ENCODE assay signal across 18 cellular contexts in genomic region chr16:25340973-25341372, GRCh38.
"Had no signal": no experiment of that assay in that cellular context is flagged by ENCODE, and none has a peak within 500 bp of the region (broad histone marks: within the 10 kb centered on the region; RNA-seq: fewer than 3 reads in every experiment).

No MANE protein-coding gene starts in this region.

- H2AFZ ChIP-seq: parathyroid adenoma had no signal

- H3K27me3 ChIP-seq: dorsolateral prefrontal cortex, neutrophil, suprapubic skin, transverse colon, vagina had no signal

- H3K36me3 Mint-ChIP-seq: naive thymus-derived CD8-positive, alpha-beta T cell had no signal

- H3K27ac ChIP-seq: dorsolateral prefrontal cortex, lower lobe of right lung, neutrophil, parathyroid adenoma, suprapubic skin, transverse colon, vagina had no signal

- H3K4me1 Mint-ChIP-seq: naive thymus-derived CD8-positive, alpha-beta T cell; stimulated activated naive CD8-positive, alpha-beta T cell treated with anti-CD3 and anti-CD28 coated beads, Interleukin-15, amount 100 ng/mL, for 72 hours had no signal

- H3K79me2 ChIP-seq: parathyroid adenoma had no signal

- DNase-seq: dorsolateral prefrontal cortex; effector CD4-positive, alpha-beta T cell; left ventricle myocardium superior; lower lobe of right lung; naive thymus-derived CD8-positive, alpha-beta T cell; stimulated activated CD4-positive, alpha-beta T cell treated with anti-CD3 and anti-CD28 coated beads, Interleukin-12 subunit alpha, Interleukin-12 subunit beta, amount 100 ng/mL, for 4 hours; stimulated activated CD4-positive, alpha-beta T cell treated with anti-CD3 and anti-CD28 coated beads, Interleukin-1b, Interleukin-23, amount 100 ng/mL, for 48 hours; stimulated activated CD4-positive, alpha-beta T cell treated with anti-CD3 and anti-CD28 coated beads, Interleukin-4, amount 100 ng/mL, for 1 hour; stimulated activated CD8-positive, alpha-beta memory T cell treated with anti-CD3 and anti-CD28 coated beads, Interleukin-4, amount 100 ng/mL, for 48 hours; stimulated activated naive CD4-positive, alpha-beta T cell; stimulated activated naive CD8-positive, alpha-beta T cell treated with anti-CD3 and anti-CD28 coated beads, Interleukin-15, amount 100 ng/mL, for 72 hours; transverse colon had no signal

- H3K9ac ChIP-seq: parathyroid adenoma had no signal

- H3K4me3 Mint-ChIP-seq: naive thymus-derived CD8-positive, alpha-beta T cell; stimulated activated naive CD8-positive, alpha-beta T cell treated with anti-CD3 and anti-CD28 coated beads, Interleukin-15, amount 100 ng/mL, for 72 hours had no signal

- H3K9me3 ChIP-seq: lower lobe of right lung, neutrophil, suprapubic skin, transverse colon, vagina had no signal

- H3K36me3 ChIP-seq: lower lobe of right lung, neutrophil, suprapubic skin, transverse colon, vagina had no signal

- H3K4me3 ChIP-seq: dorsolateral prefrontal cortex, lower lobe of right lung, smooth muscle cell, suprapubic skin, transverse colon, vagina had no signal

- H3K4me1 ChIP-seq: lower lobe of right lung, parathyroid adenoma, suprapubic skin, transverse colon, vagina had no signal

- H3K4me2 ChIP-seq: smooth muscle cell had no signal

- H3K27ac Mint-ChIP-seq: progenitor cell of endocrine pancreas had no signal
